ENCODE assay signal across 13 cellular contexts in the genomic region with DNA sequence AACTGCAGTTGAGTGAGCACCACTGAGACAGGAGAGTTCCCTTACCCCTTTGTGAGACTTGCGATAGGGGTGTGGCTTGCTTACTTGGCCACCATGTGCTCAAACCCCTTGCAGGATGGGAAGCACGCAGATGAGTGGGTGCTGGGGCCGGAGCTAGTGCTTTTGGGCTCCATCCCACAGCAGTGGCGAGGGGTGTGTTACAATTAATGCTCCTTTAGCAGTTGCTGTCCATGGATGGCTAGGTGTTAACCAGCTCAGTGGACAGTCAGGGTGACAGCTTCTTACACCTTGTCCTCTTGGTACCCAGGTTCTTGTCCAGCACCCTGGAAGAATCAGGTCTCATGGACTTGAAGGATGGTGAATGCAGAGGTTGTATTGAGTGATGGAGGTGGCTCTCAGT.
DNase-seq lines count a peak whose midpoint lies in the region; ATAC-seq lines count a peak whose summit lies in the region.
"Had no signal": no experiment of that assay in that cellular context is flagged by ENCODE, and none has a peak within 500 bp of the region (broad histone marks: within the 10 kb centered on the region; RNA-seq: fewer than 3 reads in every experiment).

No MANE protein-coding gene starts in this region.

- H3K4me3 Mint-ChIP-seq in activated naive CD4-positive, alpha-beta T cell treated with anti-CD3 and anti-CD28 coated beads, Interleukin-2, amount 10 ng/mL, durations not matched to agents 7 days and 5 days, result no peak overlapping the region
- H3K4me3 Mint-ChIP-seq in naive B cell, result peak overlapping the region in 7 of 8 donors; percentile 32 to 77 (median 58)
- H3K4me3 Mint-ChIP-seq: CD4-positive, alpha-beta memory T cell; HFFc6 had no signal

- ATAC-seq in activated naive CD4-positive, alpha-beta T cell treated with anti-CD3 and anti-CD28 coated beads, Interleukin-2, amount 50 U/mL, for 72 hours, result no peak
- ATAC-seq in HG02759 (IDR thresholded peaks at IDR 0.05; ENCODE audit: unreplicated experiment) (peak; percentile 36), naive B cell (ENCODE audit: low read depth in 2 of 2) (peak in 1 of 2 donors; percentile 44)

- no peak overlapping the region for H3K27ac Mint-ChIP-seq in activated naive CD4-positive, alpha-beta T cell treated with anti-CD3 and anti-CD28 coated beads, Interleukin-2, amount 10 ng/mL, durations not matched to agents 7 days and 5 days
- H3K27ac Mint-ChIP-seq in activated naive CD4-positive, alpha-beta T cell treated with anti-CD3 and anti-CD28 coated beads, Interleukin-2, amount 50 U/mL, for 72 hours, result no peak overlapping the region
- H3K27ac Mint-ChIP-seq in naive B cell, result peak overlapping the region in 4 of 6 donors; percentile 28 to 80 (median 72)
- H3K27ac Mint-ChIP-seq: CD4-positive, alpha-beta memory T cell; HFFc6 had no signal

- peak; percentile 11 for DNase-seq in activated naive CD4-positive, alpha-beta T cell treated with anti-CD3 and anti-CD28 coated beads, Interleukin-2, amount 10 ng/mL, durations not matched to agents 7 days and 5 days
- no peak for DNase-seq in activated naive CD4-positive, alpha-beta T cell treated with anti-CD3 and anti-CD28 coated beads, Interleukin-2, amount 50 U/mL, for 72 hours (ENCODE audit: low spot score in 2 of 2)
- DNase-seq in naive B cell, result no peak
- no peak for DNase-seq in activated CD4-positive, alpha-beta T cell treated with anti-CD3 and anti-CD28 coated beads for 4 hours
- DNase-seq in effector CD8-positive, alpha-beta T cell (lab: John Stamatoyannopoulos, UW), result no peak
- no peak for DNase-seq in GF-D8 (lab: John Stamatoyannopoulos, UW)
- DNase-seq: ACHN; CD4-positive, alpha-beta memory T cell; DMS79; HFFc6; IMR-90; KBM-7 had no signal

- no peaks in the 10 kb centered on the region for H3K36me3 Mint-ChIP-seq in activated naive CD4-positive, alpha-beta T cell treated with anti-CD3 and anti-CD28 coated beads, Interleukin-2, amount 10 ng/mL, durations not matched to agents 7 days and 5 days
- no peaks in the 10 kb centered on the region for H3K36me3 Mint-ChIP-seq in activated naive CD4-positive, alpha-beta T cell treated with anti-CD3 and anti-CD28 coated beads, Interleukin-2, amount 50 U/mL, for 72 hours
- H3K36me3 Mint-ChIP-seq in naive B cell, result no peaks in the 10 kb centered on the region
- H3K36me3 Mint-ChIP-seq: CD4-positive, alpha-beta memory T cell had no signal

- peaks cover 18% of the 10 kb centered on the region for H3K4me1 Mint-ChIP-seq in activated naive CD4-positive, alpha-beta T cell treated with anti-CD3 and anti-CD28 coated beads, Interleukin-2, amount 10 ng/mL, durations not matched to agents 7 days and 5 days
- H3K4me1 Mint-ChIP-seq in naive B cell, result peaks cover 26 to 82% (median 45%) of the 10 kb centered on the region in 3 donors

- H3K9me3 Mint-ChIP-seq in activated naive CD4-positive, alpha-beta T cell treated with anti-CD3 and anti-CD28 coated beads, Interleukin-2, amount 10 ng/mL, durations not matched to agents 7 days and 5 days, result peaks cover 2% of the 10 kb centered on the region
- H3K9me3 Mint-ChIP-seq in activated naive CD4-positive, alpha-beta T cell treated with anti-CD3 and anti-CD28 coated beads, Interleukin-2, amount 50 U/mL, for 72 hours, result no peaks in the 10 kb centered on the region
- no peaks in the 10 kb centered on the region for H3K9me3 Mint-ChIP-seq in naive B cell
- H3K9me3 Mint-ChIP-seq: HFFc6 had no signal

- CTCF ChIA-PET in activated naive CD4-positive, alpha-beta T cell treated with anti-CD3 and anti-CD28 coated beads, Interleukin-2, amount 10 ng/mL, durations not matched to agents 7 days and 5 days (lab: Charles Lee), result interaction anchor here (1.2 kb wide), 1 partner anchor 24 kb away, joined by 3 read pairs; no protein-coding TSS in a partner anchor

- H3K27me3 Mint-ChIP-seq in activated naive CD4-positive, alpha-beta T cell treated with anti-CD3 and anti-CD28 coated beads, Interleukin-2, amount 10 ng/mL, durations not matched to agents 7 days and 5 days, result peaks cover 57% of the 10 kb centered on the region
- no peaks in the 10 kb centered on the region for H3K27me3 Mint-ChIP-seq in naive B cell

Comparison
In these comparisons a context has a peak if more than half of its experiments do, and no peak if none do; other contexts are left out.
1. H3K27ac Mint-ChIP-seq: peak in naive B cell (4 of 6); none in activated naive CD4-positive, alpha-beta T cell treated with anti-CD3 and anti-CD28 coated beads, Interleukin-2, amount 10 ng/mL, durations not matched to agents 7 days and 5 days (single experiment) and activated naive CD4-positive, alpha-beta T cell treated with anti-CD3 and anti-CD28 coated beads, Interleukin-2, amount 50 U/mL, for 72 hours (0 of 2).